ENCODE assay signal across 18 cellular contexts in genomic region chr5:2591777-2592453, GRCh38.
DNase-seq lines count a peak whose midpoint lies in the region; ATAC-seq and TF ChIP-seq lines count a peak whose summit lies in the region.
"Had no signal": no experiment of that assay in that cellular context is flagged by ENCODE, and none has a peak within 500 bp of the region (broad histone marks: within the 10 kb centered on the region; RNA-seq: fewer than 3 reads in every experiment).

No MANE protein-coding gene starts in this region.

- no peak overlapping the region for H3K4me3 Mint-ChIP-seq in activated CD4-positive, alpha-beta T cell treated with anti-CD3 and anti-CD28 coated beads, Interleukin-2, amount 10 ng/mL, durations not matched to agents 24 days and 14 days
- H3K4me3 Mint-ChIP-seq in endodermal cell: no peak overlapping the region

- H3K27me3 ChIP-seq in endodermal cell (ENCODE audit: control insufficient read depth, insufficient read depth, low read length, poor library complexity, severe bottlenecking) (no peaks in the 10 kb centered on the region), SJCRH30 (no peaks in the 10 kb centered on the region)

- H3K4me1 Mint-ChIP-seq in activated CD4-positive, alpha-beta T cell treated with anti-CD3 and anti-CD28 coated beads, Interleukin-2, amount 10 ng/mL, durations not matched to agents 24 days and 14 days: no peaks in the 10 kb centered on the region
- no peaks in the 10 kb centered on the region for H3K4me1 Mint-ChIP-seq in endodermal cell

- H3K27ac Mint-ChIP-seq in activated CD4-positive, alpha-beta T cell treated with anti-CD3 and anti-CD28 coated beads, Interleukin-2, amount 10 ng/mL, durations not matched to agents 24 days and 14 days: no peak overlapping the region
- no peak overlapping the region for H3K27ac Mint-ChIP-seq in endodermal cell

- intact Hi-C loops in activated CD4-positive, alpha-beta T cell treated with anti-CD3 and anti-CD28 coated beads, Interleukin-2, amount 10 ng/mL, durations not matched to agents 24 days and 14 days (cut with micrococcal nuclease): no loop called here
- intact Hi-C loops in left colon (cut with DNase I, micrococcal nuclease): no loop called here

- no peaks in the 10 kb centered on the region for H3K4me1 ChIP-seq in endodermal cell (ENCODE audit: control insufficient read depth, insufficient read depth, low read length)
- H3K4me1 ChIP-seq in SJCRH30: no peaks in the 10 kb centered on the region

- H3K27ac ChIP-seq in endodermal cell (ENCODE audit: low read depth, low read length) (no peak overlapping the region), SJCRH30 (no peak overlapping the region)
- H3K27ac ChIP-seq: C4-2B, RWPE1 had no signal

- ATAC-seq in left colon: no peak
- ATAC-seq: HCT116 had no signal

- H3K27me3 Mint-ChIP-seq in activated CD4-positive, alpha-beta T cell treated with anti-CD3 and anti-CD28 coated beads, Interleukin-2, amount 10 ng/mL, durations not matched to agents 24 days and 14 days: no peaks in the 10 kb centered on the region
- H3K27me3 Mint-ChIP-seq in endodermal cell (ENCODE audit: insufficient read depth): peaks cover 2% of the 10 kb centered on the region

- peak; percentile 11 for DNase-seq in activated CD4-positive, alpha-beta T cell treated with anti-CD3 and anti-CD28 coated beads, Interleukin-2, amount 10 ng/mL, durations not matched to agents 24 days and 14 days
- no peak for DNase-seq in activated CD4-positive, alpha-beta T cell treated with anti-CD3 and anti-CD28 coated beads, Interleukin-2, amount 50 U/mL, for 4 hours
- DNase-seq in NCI-H526 (lab: John Stamatoyannopoulos, UW) (peak; percentile 25 to 56), endodermal cell (peak; percentile 63), retina (peak; percentile 36), SJCRH30 (no peak), left colon (no peak)
- DNase-seq in stimulated activated naive CD4-positive, alpha-beta T cell treated with Interleukin-2 at 50 U/mL for 16 hours (lab: John Stamatoyannopoulos, UW): no peak
- DNase-seq: IMR-90, Kasumi-1, NCI-H1105 treated with DMSO at 0.1 percent for 48 hours, NCI-H1930, NCI-H2227 treated with DMSO at 0.1 percent for 48 hours, NCI-H69, SW 1271 had no signal

- H3K4me3 ChIP-seq in endodermal cell (ENCODE audit: low read length) (no peak overlapping the region), SJCRH30 (no peak overlapping the region)

- no peaks in the 10 kb centered on the region for H3K36me3 Mint-ChIP-seq in activated CD4-positive, alpha-beta T cell treated with anti-CD3 and anti-CD28 coated beads, Interleukin-2, amount 10 ng/mL, durations not matched to agents 24 days and 14 days (ENCODE audit: low read depth)
- no peaks in the 10 kb centered on the region for H3K36me3 Mint-ChIP-seq in endodermal cell (ENCODE audit: low read depth)

- no peak overlapping the region for H3K9ac ChIP-seq in endodermal cell (ENCODE audit: extremely low read depth, low read length, poor library complexity, severe bottlenecking)

- H3K9me3 ChIP-seq in endodermal cell (ENCODE audit: control insufficient read depth, low read length) (no peaks in the 10 kb centered on the region), SJCRH30 (replicated peaks) (no peaks in the 10 kb centered on the region)

- no peaks in the 10 kb centered on the region for H3K36me3 ChIP-seq in endodermal cell (ENCODE audit: control insufficient read depth, insufficient read depth, low read length)
- H3K36me3 ChIP-seq in SJCRH30: no peaks in the 10 kb centered on the region

- WGBS in endodermal cell (ENCODE audit: insufficient coverage in 1 of 2, insufficient read length in 1 of 2), 2 experiments: 85 to 96% methylated on average over 9 to 19 of the region's 19 CpGs

- no peak for TF ChIP-seq CTCF in endodermal cell (conservative IDR thresholded peaks at IDR 0.05)

- H3K9me3 Mint-ChIP-seq in activated CD4-positive, alpha-beta T cell treated with anti-CD3 and anti-CD28 coated beads, Interleukin-2, amount 10 ng/mL, durations not matched to agents 24 days and 14 days: no peaks in the 10 kb centered on the region
- H3K9me3 Mint-ChIP-seq in endodermal cell: peaks cover 3% of the 10 kb centered on the region

Comparison
In these comparisons a context has a peak if more than half of its experiments do, and no peak if none do; other contexts are left out.
1. DNase-seq: peak in activated CD4-positive, alpha-beta T cell treated with anti-CD3 and anti-CD28 coated beads, Interleukin-2, amount 10 ng/mL, durations not matched to agents 24 days and 14 days (single experiment), NCI-H526 (2 of 2), endodermal cell (single experiment) and retina (single experiment); none in activated CD4-positive, alpha-beta T cell treated with anti-CD3 and anti-CD28 coated beads, Interleukin-2, amount 50 U/mL, for 4 hours (0 of 2), SJCRH30 (0 of 2), left colon (0 of 2) and stimulated activated naive CD4-positive, alpha-beta T cell treated with Interleukin-2 at 50 U/mL for 16 hours (single experiment).